In the genomic region with DNA sequence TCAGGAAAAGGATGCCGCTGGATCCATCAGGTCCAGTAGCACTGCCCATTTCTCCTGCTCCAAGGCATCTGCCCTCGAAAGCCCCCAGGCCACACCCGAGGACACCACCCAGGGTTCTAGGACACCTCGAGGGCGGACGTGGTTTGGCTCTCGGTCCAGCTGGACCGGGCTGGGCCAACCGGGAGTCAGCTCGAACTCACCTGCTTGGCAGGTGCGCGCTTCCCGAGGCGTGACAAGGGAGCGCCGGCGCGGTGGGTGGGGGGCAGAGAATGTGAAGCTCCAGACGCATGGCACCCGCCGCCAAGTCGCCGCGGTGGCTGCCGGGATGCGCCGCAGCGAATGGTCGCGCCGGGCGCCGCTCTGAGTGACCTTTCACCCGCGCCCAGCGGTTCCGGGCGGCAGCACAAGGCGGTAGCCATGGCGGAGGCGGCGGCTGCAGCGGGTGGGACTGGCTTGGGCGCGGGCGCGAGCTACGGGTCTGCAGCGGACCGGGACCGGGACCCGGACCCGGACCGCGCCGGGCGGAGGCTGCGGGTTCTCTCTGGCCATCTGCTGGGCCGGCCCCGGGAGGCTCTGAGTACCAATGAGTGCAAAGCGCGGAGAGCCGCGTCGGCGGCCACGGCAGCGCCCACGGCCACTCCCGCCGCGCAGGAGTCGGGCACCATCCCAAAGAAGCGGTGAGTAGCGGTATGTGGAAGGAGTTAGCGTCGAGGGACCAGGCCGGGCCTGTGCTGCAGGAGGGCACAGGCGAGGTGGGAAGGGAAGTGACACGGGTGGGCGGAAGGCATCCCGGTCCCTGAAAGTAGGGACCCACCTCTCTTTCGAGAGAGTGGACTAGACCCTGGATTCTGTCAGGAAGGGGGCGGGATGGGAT, we compare ENCODE assay signal across 8 cellular contexts. TPM values are rescaled to one million over a fixed set of nuclear protein-coding genes. Genes with fewer than 3 reads are reported as not detected.
DNase-seq lines count a peak whose midpoint lies in the region; ATAC-seq, FAIRE-seq and TF ChIP-seq lines count a peak whose summit lies in the region.

Gene AGPS, plus strand, starts transcription at position 401 of the 874 bp plus-strand sequence. Its CDS starts 17 bp downstream, at position 418.

- no peaks in the 10 kb centered on the region for H3K27me3 ChIP-seq in hepatocyte

- no peaks in the 10 kb centered on the region for H3K36me3 ChIP-seq in hepatocyte (replicated peaks; ENCODE audit: insufficient read depth, low read depth)

- no peaks in the 10 kb centered on the region for H3K9me3 ChIP-seq in hepatocyte (ENCODE audit: low read depth)

- peak within 1 kb of the TSS; percentile 93 for H3K4me2 ChIP-seq in hepatocyte

- peaks cover 3% of the 10 kb centered on the region for H4K20me1 ChIP-seq in hepatocyte (ENCODE audit: insufficient read depth, poor library complexity, severe bottlenecking)

- peaks cover 18% of the 10 kb centered on the region for H3K4me1 ChIP-seq in hepatocyte (ENCODE audit: insufficient read depth)

- H3K4me3 ChIP-seq in hepatocyte (peak within 1 kb of the TSS; percentile 73), retinal pigment epithelial cell (ENCODE audit: low read length) (peak within 1 kb of the TSS; percentile 68)

- peak; percentile 86 for ATAC-seq in HG02610 (IDR thresholded peaks at IDR 0.05; ENCODE audit: unreplicated experiment)

- peak within 1 kb of the TSS; percentile 100 for H2AFZ ChIP-seq in hepatocyte

- peak within 1 kb of the TSS; percentile 87 for H3K27ac ChIP-seq in hepatocyte

- peaks cover 46% of the 10 kb centered on the region for H3K79me2 ChIP-seq in hepatocyte

- intact Hi-C loops in T-helper 2 cell treated with Interferon-gamma antibody and Interleukin-4, amounts not matched to agents 100 ng/mL and 5 ng/mL, for 36 hours (cut with micrococcal nuclease), result loop anchor here (1.0 to 2.0 kb wide), 6 partner anchors 60 to 226 kb away; partner anchors contain the start of gene HNRNPA3

- peak; percentile 95 for FAIRE-seq in GM12891 (lab: Jason Lieb, UNC)

- 2% methylated on average over 83 of the region's 84 CpGs for WGBS in hepatocyte (ENCODE audit: low lambda C conversion rate, missing lambda C conversion rate)

- TF ChIP-seq CTCF in hepatocyte (IDR thresholded peaks at IDR 0.05; ENCODE audit: poor library complexity) (no peak), retinal pigment epithelial cell (conservative IDR thresholded peaks at IDR 0.05; ENCODE audit: low read depth, low read length) (no peak)

- TF ChIP-seq POLR2A in GM12891 (IDR thresholded peaks at IDR 0.05; ENCODE audit: low read depth, low read length), result peak; percentile 56; the same call in 1 of the 2 replicates

- H3K9me2 ChIP-seq in hepatocyte (replicated peaks; ENCODE audit: insufficient read depth), result no peaks in the 10 kb centered on the region

- DNase-seq in GM12891 (ENCODE audit: insufficient read length, low spot score) (peak; percentile 64), NCI-H1092 (lab: John Stamatoyannopoulos, UW) (peak; percentile 61), anterior cingulate cortex (lab: John Stamatoyannopoulos, UW) (peak; percentile 21 to 82 (median 67)), hepatocyte (ENCODE audit: low spot score) (peak; percentile 87), retinal pigment epithelial cell (ENCODE audit: low read depth) (no peak), COLO829 (ENCODE audit: low spot score) (no peak)

TF ChIP-seq in GM12891, 5 proteins besides CTCF, POLR2A, EP300 and RAD21:
- TF ChIP-seq PAX5 (IDR thresholded peaks at IDR 0.05; ENCODE audit: insufficient read depth, low read length, severe bottlenecking), result peak; percentile 97
- 0 out of 2 replicates have a peak, but pooled peaks have one; percentile 26 for TF ChIP-seq SPI1 (IDR thresholded peaks at IDR 0.05; ENCODE audit: low read depth, low read length)
- TF ChIP-seq POLR2AphosphoS5 (IDR thresholded peaks at IDR 0.05; ENCODE audit: low read depth, low read length), result peak; percentile 70
- TF ChIP-seq TAF1 (IDR thresholded peaks at IDR 0.05; ENCODE audit: low read depth, low read length), result peak; percentile 83
- no peak for TF ChIP-seq POU2F2 (IDR thresholded peaks at IDR 0.05; ENCODE audit: low read depth, low read length)

RNA-seq across cellular contexts. Expression of gene AGPS, which starts in this region (rescaled TPM):
- polyA plus RNA-seq in GM12891 (2012; ENCODE audit: low read depth, missing spikeins), result 15.1 TPM
- 67.1 and 71.6 TPM in 2 replicates for total RNA-seq in T-helper 2 cell treated with Interferon-gamma antibody and Interleukin-4, amounts not matched to agents 100 ng/mL and 5 ng/mL, for 36 hours
- total RNA-seq in hepatocyte, result 36.1 and 43.7 TPM in 2 replicates
- polyA plus RNA-seq in hepatocyte, result 22.4 and 26.6 TPM in 2 replicates

Comparison
In these comparisons a context has a peak if more than half of its experiments do, and no peak if none do; other contexts are left out.
1. DNase-seq: peak in GM12891 (single experiment), NCI-H1092 (single experiment), anterior cingulate cortex (58 of 58) and hepatocyte (single experiment); none in retinal pigment epithelial cell (single experiment) and COLO829 (single experiment).